11 cellular contexts compared by ENCODE assay signal in genomic region chr7:74343281-74344127, GRCh38. TPM values are rescaled to one million over a fixed set of nuclear protein-coding genes. Genes with fewer than 3 reads are reported as not detected.
DNase-seq lines count a peak whose midpoint lies in the region; ATAC-seq and TF ChIP-seq lines count a peak whose summit lies in the region.
"Had no signal": no experiment of that assay in that cellular context is flagged by ENCODE, and none has a peak within 500 bp of the region (broad histone marks: within the 10 kb centered on the region; RNA-seq: fewer than 3 reads in every experiment).

No MANE protein-coding gene starts in this region.

- H3K27ac Mint-ChIP-seq in natural killer cell treated with Interleukin-12 subunit alpha and Interleukin-12 subunit beta and Interleukin-15 and Interleukin-18, amount 100 ng/mL, for 72 hours = peak overlapping the region in 1 of 2 donors; percentile 64
- H3K27ac Mint-ChIP-seq in natural killer cell = no peak overlapping the region

- intact Hi-C loops in natural killer cell (cut with micrococcal nuclease) = no loop called here
- intact Hi-C loops in thyroid gland (cut with DNase I) = no loop called here

- ATAC-seq in natural killer cell treated with Interleukin-12 subunit alpha and Interleukin-12 subunit beta and Interleukin-15 and Interleukin-18, amount 100 ng/mL, for 72 hours = peak; percentile 77
- no peak for ATAC-seq in natural killer cell
- ATAC-seq in upper lobe of left lung (ENCODE audit: low FRiP score in 2 of 2) = peak; percentile 49 to 72
- ATAC-seq: body of pancreas had no signal

- no peaks in the 10 kb centered on the region for H3K27me3 ChIP-seq in SJSA1 (replicated peaks)
- no peaks in the 10 kb centered on the region for H3K27me3 ChIP-seq in upper lobe of left lung
- H3K27me3 ChIP-seq in thyroid gland = no peaks in the 10 kb centered on the region
- H3K27me3 ChIP-seq: body of pancreas had no signal

- peaks cover 10% of the 10 kb centered on the region for H3K4me1 ChIP-seq in SJSA1 (replicated peaks)
- H3K4me1 ChIP-seq in upper lobe of left lung = no peaks in the 10 kb centered on the region
- no peaks in the 10 kb centered on the region for H3K4me1 ChIP-seq in thyroid gland
- H3K4me1 ChIP-seq: body of pancreas, Caco-2 had no signal

- H3K36me3 ChIP-seq in SJSA1 (peaks cover 14% of the 10 kb centered on the region), upper lobe of left lung (peaks cover 0 to 18% (median 4%) of the 10 kb centered on the region in 4 donors), thyroid gland (no peaks in the 10 kb centered on the region)
- H3K36me3 ChIP-seq: WERI-Rb-1 had no signal

- H3K27ac ChIP-seq in SJSA1 = peak overlapping the region; percentile 65
- no peak overlapping the region for H3K27ac ChIP-seq in upper lobe of left lung
- no peak overlapping the region for H3K27ac ChIP-seq in thyroid gland
- H3K27ac ChIP-seq: body of pancreas, WERI-Rb-1 had no signal

- H3K4me3 Mint-ChIP-seq in natural killer cell treated with Interleukin-12 subunit alpha and Interleukin-12 subunit beta and Interleukin-15 and Interleukin-18, amount 100 ng/mL, for 72 hours = no peak overlapping the region
- no peak overlapping the region for H3K4me3 Mint-ChIP-seq in natural killer cell

- no peak for TF ChIP-seq CTCF in natural killer cell (IDR thresholded peaks at IDR 0.05)
- no peak for TF ChIP-seq CTCF in fibroblast of pulmonary artery (IDR thresholded peaks at IDR 0.05; ENCODE audit: low read length, missing control alignments)
- no peak for TF ChIP-seq CTCF in upper lobe of left lung (IDR thresholded peaks at IDR 0.05)
- no peak for TF ChIP-seq CTCF in thyroid gland (IDR thresholded peaks at IDR 0.05)

- WGBS in upper lobe of left lung, 2 donors = 79 to 88% methylated on average over 14 of the region's 14 CpGs
- WGBS in thyroid gland, 2 donors = 80 to 84% methylated on average over 14 of the region's 14 CpGs

- no peaks in the 10 kb centered on the region for H3K9me3 ChIP-seq in SJSA1 (replicated peaks)
- no peaks in the 10 kb centered on the region for H3K9me3 ChIP-seq in upper lobe of left lung
- H3K9me3 ChIP-seq in thyroid gland = no peaks in the 10 kb centered on the region
- H3K9me3 ChIP-seq: body of pancreas, Caco-2 had no signal

- H3K9me3 Mint-ChIP-seq in natural killer cell treated with Interleukin-12 subunit alpha and Interleukin-12 subunit beta and Interleukin-15 and Interleukin-18, amount 100 ng/mL, for 72 hours = no peaks in the 10 kb centered on the region
- H3K9me3 Mint-ChIP-seq in natural killer cell = no peaks in the 10 kb centered on the region

- peaks cover 0 to 11% of the 10 kb centered on the region in 2 donors for H3K4me1 Mint-ChIP-seq in natural killer cell treated with Interleukin-12 subunit alpha and Interleukin-12 subunit beta and Interleukin-15 and Interleukin-18, amount 100 ng/mL, for 72 hours (ENCODE audit: low read depth in 2 of 2)
- H3K4me1 Mint-ChIP-seq in natural killer cell = peaks cover under 1 to 8% of the 10 kb centered on the region in 2 donors

- TF ChIP-seq EP300 in upper lobe of left lung (IDR thresholded peaks at IDR 0.05) = no peak

- DNase-seq in natural killer cell treated with Interleukin-12 subunit alpha and Interleukin-12 subunit beta and Interleukin-15 and Interleukin-18, amount 100 ng/mL, for 72 hours (ENCODE audit: low spot score) = no peak
- no peak for DNase-seq in natural killer cell
- peak; percentile 54 to 75 for DNase-seq in SJSA1 (ENCODE audit: low read depth in 1 of 2, low spot score in 2 of 2)
- DNase-seq in fibroblast of pulmonary artery (ENCODE audit: low read depth) = peak; percentile 73
- DNase-seq in upper lobe of left lung = no peak
- DNase-seq in NCI-H345 (lab: John Stamatoyannopoulos, UW) = no peak
- no peak for DNase-seq in thyroid gland
- DNase-seq in NCI-H524 (lab: John Stamatoyannopoulos, UW) = no peak
- DNase-seq: Caco-2, WERI-Rb-1 had no signal

- H3K4me3 ChIP-seq in SJSA1 (no peak overlapping the region), fibroblast of pulmonary artery (replicated peaks; ENCODE audit: low read depth, low read length) (no peak overlapping the region), upper lobe of left lung (no peak overlapping the region), thyroid gland (replicated peaks in 1 of 3) (no peak overlapping the region)
- H3K4me3 ChIP-seq: body of pancreas had no signal

- no peaks in the 10 kb centered on the region for H3K36me3 Mint-ChIP-seq in natural killer cell treated with Interleukin-12 subunit alpha and Interleukin-12 subunit beta and Interleukin-15 and Interleukin-18, amount 100 ng/mL, for 72 hours
- no peaks in the 10 kb centered on the region for H3K36me3 Mint-ChIP-seq in natural killer cell

- no peaks in the 10 kb centered on the region for H3K27me3 Mint-ChIP-seq in natural killer cell treated with Interleukin-12 subunit alpha and Interleukin-12 subunit beta and Interleukin-15 and Interleukin-18, amount 100 ng/mL, for 72 hours
- no peaks in the 10 kb centered on the region for H3K27me3 Mint-ChIP-seq in natural killer cell (ENCODE audit: low read depth in 2 of 2)

- TF ChIP-seq POLR2A in upper lobe of left lung (IDR thresholded peaks at IDR 0.05) = no peak
- no peak for TF ChIP-seq POLR2A in thyroid gland (IDR thresholded peaks at IDR 0.05)

RNA-seq across cellular contexts. Expression of gene CLIP2, which starts 54.3 kb away (rescaled TPM):
- total RNA-seq in natural killer cell treated with Interleukin-12 subunit alpha and Interleukin-12 subunit beta and Interleukin-15 and Interleukin-18, amount 100 ng/mL, for 72 hours = 10 to 100 TPM; 12.2 to 17.0 TPM
- total RNA-seq in natural killer cell (10 to 100 TPM in 2 of 3 donors, 1 to 10 TPM in 1; 8.5 to 14.7 (median 10.5) TPM), upper lobe of left lung (10 to 100 TPM; 12.1 to 55.5 (median 24.8) TPM), thyroid gland (10 to 100 TPM in 1 of 4 donors, 1 to 10 TPM in 3; 4.4 to 16.5 (median 6.7) TPM)
- total RNA-seq in SJSA1 (2014; rRNA removed; shearing (Covaris generic)) = 18.3 and 18.8 TPM in 2 replicates

Comparison
In these comparisons a context has a peak if more than half of its experiments do, and no peak if none do; other contexts are left out.
1. ATAC-seq: peak in natural killer cell treated with Interleukin-12 subunit alpha and Interleukin-12 subunit beta and Interleukin-15 and Interleukin-18, amount 100 ng/mL, for 72 hours (2 of 2) and upper lobe of left lung (2 of 2); none in natural killer cell (0 of 3).
2. DNase-seq: peak in SJSA1 (2 of 2) and fibroblast of pulmonary artery (single experiment); none in natural killer cell treated with Interleukin-12 subunit alpha and Interleukin-12 subunit beta and Interleukin-15 and Interleukin-18, amount 100 ng/mL, for 72 hours (single experiment), natural killer cell (single experiment), upper lobe of left lung (0 of 2), NCI-H345 (single experiment), thyroid gland (0 of 2) and NCI-H524 (0 of 2).